In genomic region chrX:154628960-154629359, GRCh38 we compare ENCODE assay signal across 18 cellular contexts. TPM values are rescaled to one million over a fixed set of nuclear protein-coding genes. Genes with fewer than 3 reads are reported as not detected.
"Had no signal": no experiment of that assay in that cellular context is flagged by ENCODE, and none has a peak within 500 bp of the region (broad histone marks: within the 10 kb centered on the region; RNA-seq: fewer than 3 reads in every experiment).

No MANE protein-coding gene starts in this region.

RNA-seq across cellular contexts. Expression of gene CTAG1B, which starts 9.9 kb away (rescaled TPM):
- total RNA-seq: activated CD4-positive, alpha-beta T cell treated with anti-CD3 and anti-CD28 coated beads, Interleukin-2, amount 10 ng/mL, durations not matched to agents 7 days and 5 days; activated naive CD8-positive, alpha-beta T cell treated with anti-CD3 and anti-CD28 coated beads for 36 hours; activated T-helper 1 cell treated with anti-CD3 and anti-CD28 coated beads, Interleukin-12 subunit alpha, Interleukin-12 subunit beta, Interleukin-2, Interleukin-4 antibody, amounts not matched to agents 30 ng/mL and 10 ng/mL and 1 ng/mL, durations not matched to agents 14 hours and 24 hours and 36 hours; cardiac muscle cell; chondrocyte; endothelial cell of umbilical vein; esophagus squamous epithelium; glomerular endothelial cell; left cardiac atrium; mammary epithelial cell; myocyte; osteocyte; pulmonary artery endothelial cell; smooth muscle cell; T-cell; thoracic aorta; upper lobe of left lung had no signal
- polyA plus RNA-seq: cardiac muscle cell, endothelial cell of umbilical vein, mammary epithelial cell, SK-N-SH, smooth muscle cell had no signal

RNA-seq across cellular contexts. Expression of gene CTAG2, which starts 24.4 kb away (rescaled TPM):
- total RNA-seq: activated CD4-positive, alpha-beta T cell treated with anti-CD3 and anti-CD28 coated beads, Interleukin-2, amount 10 ng/mL, durations not matched to agents 7 days and 5 days; activated T-helper 1 cell treated with anti-CD3 and anti-CD28 coated beads, Interleukin-12 subunit alpha, Interleukin-12 subunit beta, Interleukin-2, Interleukin-4 antibody, amounts not matched to agents 30 ng/mL and 10 ng/mL and 1 ng/mL, durations not matched to agents 14 hours and 24 hours and 36 hours; cardiac muscle cell; chondrocyte; endothelial cell of umbilical vein; esophagus squamous epithelium; glomerular endothelial cell; left cardiac atrium; mammary epithelial cell; myocyte; osteocyte; pulmonary artery endothelial cell; smooth muscle cell; thoracic aorta; upper lobe of left lung had no signal
- polyA plus RNA-seq: cardiac muscle cell, endothelial cell of umbilical vein, mammary epithelial cell, smooth muscle cell had no signal

RNA-seq across cellular contexts. Expression of gene CTAG1A, which starts 44.0 kb away (rescaled TPM):
- total RNA-seq: activated CD4-positive, alpha-beta T cell treated with anti-CD3 and anti-CD28 coated beads, Interleukin-2, amount 10 ng/mL, durations not matched to agents 7 days and 5 days; activated naive CD8-positive, alpha-beta T cell treated with anti-CD3 and anti-CD28 coated beads for 36 hours; activated T-helper 1 cell treated with anti-CD3 and anti-CD28 coated beads, Interleukin-12 subunit alpha, Interleukin-12 subunit beta, Interleukin-2, Interleukin-4 antibody, amounts not matched to agents 30 ng/mL and 10 ng/mL and 1 ng/mL, durations not matched to agents 14 hours and 24 hours and 36 hours; cardiac muscle cell; chondrocyte; endothelial cell of umbilical vein; esophagus squamous epithelium; glomerular endothelial cell; left cardiac atrium; mammary epithelial cell; myocyte; osteocyte; pulmonary artery endothelial cell; smooth muscle cell; T-cell; thoracic aorta; upper lobe of left lung had no signal
- polyA plus RNA-seq: cardiac muscle cell, endothelial cell of umbilical vein, mammary epithelial cell, SK-N-SH, smooth muscle cell had no signal
